8 cellular contexts compared by ENCODE assay signal in genomic region chr3:197736491-197737318, GRCh38. TPM values are rescaled to one million over a fixed set of nuclear protein-coding genes. Genes with fewer than 3 reads are reported as not detected.
DNase-seq lines count a peak whose midpoint lies in the region; ATAC-seq and TF ChIP-seq lines count a peak whose summit lies in the region.

RUBCN (minus strand) TSS chr3:197736904; CDS start chr3:197736719, 185 bp downstream.

- no peaks in the 10 kb centered on the region; the same call in 1 of the 2 replicates for H3K27me3 Mint-ChIP-seq in HFFc6 (ENCODE audit: insufficient read depth)
- no peaks in the 10 kb centered on the region for H3K27me3 Mint-ChIP-seq in activated naive CD4-positive, alpha-beta T cell treated with anti-CD3 and anti-CD28 coated beads for 36 hours (ENCODE audit: low read depth)

- TF ChIP-seq POLR2A in NB4 (IDR thresholded peaks at IDR 0.05; ENCODE audit: extremely low read depth, insufficient read length), result peak; percentile 84
- TF ChIP-seq POLR2A in gastroesophageal sphincter (IDR thresholded peaks at IDR 0.05), result peak; percentile 77 to 84

- ATAC-seq in gastroesophageal sphincter, result peak; percentile 99

- CTCF ChIA-PET in activated naive CD4-positive, alpha-beta T cell treated with anti-CD3 and anti-CD28 coated beads for 36 hours (lab: Charles Lee), result interaction anchor here (0.6 kb wide), 1 partner anchor 16 kb away, joined by 3 read pairs; no protein-coding TSS in a partner anchor

- H3K9me3 Mint-ChIP-seq in HFFc6, result no peaks in the 10 kb centered on the region
- no peaks in the 10 kb centered on the region for H3K9me3 Mint-ChIP-seq in activated naive CD4-positive, alpha-beta T cell treated with anti-CD3 and anti-CD28 coated beads for 36 hours

- peaks cover 8% of the 10 kb centered on the region; the same call in 1 of the 2 replicates for H3K36me3 Mint-ChIP-seq in HFFc6 (ENCODE audit: low read depth)
- H3K36me3 Mint-ChIP-seq in activated naive CD4-positive, alpha-beta T cell treated with anti-CD3 and anti-CD28 coated beads for 36 hours (ENCODE audit: low read depth), result peaks cover 7% of the 10 kb centered on the region

- WGBS in gastroesophageal sphincter (ENCODE audit: low coverage in 1 of 2), 2 donors, result 0 to 1% methylated on average over 2 to 10 of the region's 92 CpGs

- H3K27ac ChIP-seq in gastroesophageal sphincter (peak within 1 kb of the TSS; percentile 74 to 94 (median 88)), neutrophil (peak within 1 kb of the TSS; percentile 85)

- peak within 1 kb of the TSS; percentile 92 for H3K4me3 Mint-ChIP-seq in HFFc6
- H3K4me3 Mint-ChIP-seq in activated naive CD4-positive, alpha-beta T cell treated with anti-CD3 and anti-CD28 coated beads for 36 hours, result peak within 1 kb of the TSS; percentile 92

- no peaks in the 10 kb centered on the region for H3K9me3 ChIP-seq in gastroesophageal sphincter
- H3K9me3 ChIP-seq in neutrophil, result no peaks in the 10 kb centered on the region

- no peak for TF ChIP-seq CTCF in HFFc6 (IDR thresholded peaks at IDR 0.05)
- no peak for TF ChIP-seq CTCF in NB4 (IDR thresholded peaks at IDR 0.05; ENCODE audit: low read depth, low read length)
- peak in 1 of 4 experiments; percentile 17 for TF ChIP-seq CTCF in gastroesophageal sphincter (IDR thresholded peaks at IDR 0.05)
- TF ChIP-seq CTCF in neutrophil (IDR thresholded peaks at IDR 0.05), result peak; percentile 41
- no peak for TF ChIP-seq CTCF in subcutaneous adipose tissue (IDR thresholded peaks at IDR 0.05; ENCODE audit: low read depth)

- H3K27me3 ChIP-seq in gastroesophageal sphincter (no peaks in the 10 kb centered on the region), neutrophil (no peaks in the 10 kb centered on the region)

- H3K27ac Mint-ChIP-seq in HFFc6, result peak within 1 kb of the TSS; percentile 79
- H3K27ac Mint-ChIP-seq in activated naive CD4-positive, alpha-beta T cell treated with anti-CD3 and anti-CD28 coated beads for 36 hours, result peak within 1 kb of the TSS; percentile 92

- H3K4me3 ChIP-seq in NB4 (ENCODE audit: low read depth, low read length), result peak within 1 kb of the TSS; percentile 91
- peak within 1 kb of the TSS; percentile 91 to 93 for H3K4me3 ChIP-seq in gastroesophageal sphincter
- peak within 1 kb of the TSS; percentile 85 to 96 for H3K4me3 ChIP-seq in neutrophil (ENCODE audit: low read depth in 1 of 2, low read length in 1 of 2)

- intact Hi-C loops in activated naive CD4-positive, alpha-beta T cell treated with anti-CD3 and anti-CD28 coated beads for 36 hours (cut with micrococcal nuclease), result loop anchor here (1.0 to 5.0 kb wide), 4 partner anchors 13 to 226 kb away; partner anchors contain the start of genes FYTTD1 and LMLN

- H3K4me1 ChIP-seq in gastroesophageal sphincter, result peaks cover 2 to 28% (median 11%) of the 10 kb centered on the region in 3 donors
- H3K4me1 ChIP-seq in neutrophil (ENCODE audit: control insufficient read depth in 1 of 2, insufficient read depth in 1 of 2, low read depth in 1 of 2, low read length in 1 of 2), result peaks cover 27 to 29% of the 10 kb centered on the region in 2 experiments

- peaks cover 41% of the 10 kb centered on the region for H3K4me1 Mint-ChIP-seq in HFFc6 (ENCODE audit: low read depth)
- H3K4me1 Mint-ChIP-seq in activated naive CD4-positive, alpha-beta T cell treated with anti-CD3 and anti-CD28 coated beads for 36 hours (ENCODE audit: low read depth), result peaks cover 35% of the 10 kb centered on the region

- TF ChIP-seq EP300 in gastroesophageal sphincter (IDR thresholded peaks at IDR 0.05), result no peak

- peak; percentile 86 for DNase-seq in GM04504 (ENCODE audit: low read depth)
- peak; percentile 92 for DNase-seq in HFFc6
- DNase-seq in NB4 (ENCODE audit: low read depth), result peak; percentile 97
- DNase-seq in SK-N-DZ (ENCODE audit: low spot score), result peak; percentile 96
- DNase-seq in activated naive CD4-positive, alpha-beta T cell treated with anti-CD3 and anti-CD28 coated beads for 36 hours, result peak; percentile 96

- no peaks in the 10 kb centered on the region for H3K36me3 ChIP-seq in gastroesophageal sphincter
- no peaks in the 10 kb centered on the region for H3K36me3 ChIP-seq in neutrophil

RNA-seq across cellular contexts. Expression of gene RUBCN, which starts in this region (rescaled TPM):
- total RNA-seq in HFFc6 (2021; fragmentation: NEBNext Ultra II Directional; extraction: Animal tissue kit (Norgen Biotek cat#: 25700)), result 10 to 100 TPM; 27.0 to 30.4 (median 29.4) TPM
- polyA plus RNA-seq in SK-N-DZ (2014; cell fraction: cytosol; rRNA removed), result 11.3 and 12.7 TPM in 2 replicates
- polyA plus RNA-seq in SK-N-DZ (2014; cell fraction: nucleus; rRNA removed), result 14.2 and 22.1 TPM in 2 replicates
- 10 to 100 TPM; 20.8 to 22.0 TPM for total RNA-seq in activated naive CD4-positive, alpha-beta T cell treated with anti-CD3 and anti-CD28 coated beads for 36 hours
- 10 to 100 TPM; 47.8 to 99.6 (median 60.1) TPM for total RNA-seq in gastroesophageal sphincter
- total RNA-seq in subcutaneous adipose tissue, result 10 to 100 TPM; 24.0 to 63.7 (median 43.4) TPM

Comparison
In these comparisons a context has a peak if more than half of its experiments do, and no peak if none do; other contexts are left out.
1. Peak in every context shown above with its lines: DNase-seq, ATAC-seq, H3K4me3 ChIP-seq and H3K27ac ChIP-seq.